Comparison of ENCODE assay signal across 2 cellular contexts in genomic region chr4:6049972-6050371, GRCh38.
TF ChIP-seq lines count a peak whose summit lies in the region.

No MANE protein-coding gene starts in this region.

TF ChIP-seq in GM23338, 12 proteins besides CTCF, POLR2A, EP300 and RAD21 (continued from another document):
- TF ChIP-seq ETS1 (IDR thresholded peaks at IDR 0.05), result no peak
- TF ChIP-seq NANOG (IDR thresholded peaks at IDR 0.05; ENCODE audit: borderline replicate concordance), result no peak
- no peak for TF ChIP-seq REST (IDR thresholded peaks at IDR 0.05; ENCODE audit: unreplicated experiment)
- TF ChIP-seq ZNF462 (CRISPR knock-in tag; IDR thresholded peaks at IDR 0.05), result no peak
- no peak for TF ChIP-seq STAT1 (IDR thresholded peaks at IDR 0.05; ENCODE audit: unreplicated experiment)
- TF ChIP-seq JUNB (IDR thresholded peaks at IDR 0.05; ENCODE audit: unreplicated experiment), result no peak
- no peak for TF ChIP-seq POLR2AphosphoS5 (IDR thresholded peaks at IDR 0.05; ENCODE audit: low read depth)

TF ChIP-seq in WTC11, 78 proteins besides CTCF, POLR2A, EP300 and RAD21:
- no peak for TF ChIP-seq HMGXB4 (CRISPR knock-in tag; IDR thresholded peaks at IDR 0.05)
- no peak for TF ChIP-seq ATF6 (CRISPR knock-in tag; IDR thresholded peaks at IDR 0.05)
- TF ChIP-seq SMAD3 (CRISPR knock-in tag; IDR thresholded peaks at IDR 0.05; ENCODE audit: borderline replicate concordance), result no peak
- no peak for TF ChIP-seq ZNF281 (CRISPR knock-in tag; IDR thresholded peaks at IDR 0.05)
- TF ChIP-seq FOXP4 (CRISPR knock-in tag; IDR thresholded peaks at IDR 0.05), result no peak
- no peak for TF ChIP-seq NR1H2 (CRISPR knock-in tag; IDR thresholded peaks at IDR 0.05)
- TF ChIP-seq SP1 (CRISPR knock-in tag; conservative IDR thresholded peaks at IDR 0.05), result no peak
- no peak for TF ChIP-seq NR3C1 (CRISPR knock-in tag; conservative IDR thresholded peaks at IDR 0.05; ENCODE audit: low read depth)
- TF ChIP-seq ZNF532 (CRISPR knock-in tag; IDR thresholded peaks at IDR 0.05; ENCODE audit: borderline replicate concordance), result no peak
- no peak for TF ChIP-seq ETV6 (CRISPR knock-in tag; IDR thresholded peaks at IDR 0.05)
- no peak for TF ChIP-seq ATF1 (CRISPR knock-in tag; IDR thresholded peaks at IDR 0.05)
- no peak for TF ChIP-seq NR2C2 (CRISPR knock-in tag; IDR thresholded peaks at IDR 0.05)
- no peak for TF ChIP-seq MYBL2 (CRISPR knock-in tag; IDR thresholded peaks at IDR 0.05)
- no peak for TF ChIP-seq KAT7 (CRISPR knock-in tag; IDR thresholded peaks at IDR 0.05; ENCODE audit: borderline replicate concordance)
- no peak for TF ChIP-seq JUN (CRISPR knock-in tag; IDR thresholded peaks at IDR 0.05)
- TF ChIP-seq ZNF121 (CRISPR knock-in tag; IDR thresholded peaks at IDR 0.05), result no peak
